34 cellular contexts compared by ENCODE assay signal in the genomic region with DNA sequence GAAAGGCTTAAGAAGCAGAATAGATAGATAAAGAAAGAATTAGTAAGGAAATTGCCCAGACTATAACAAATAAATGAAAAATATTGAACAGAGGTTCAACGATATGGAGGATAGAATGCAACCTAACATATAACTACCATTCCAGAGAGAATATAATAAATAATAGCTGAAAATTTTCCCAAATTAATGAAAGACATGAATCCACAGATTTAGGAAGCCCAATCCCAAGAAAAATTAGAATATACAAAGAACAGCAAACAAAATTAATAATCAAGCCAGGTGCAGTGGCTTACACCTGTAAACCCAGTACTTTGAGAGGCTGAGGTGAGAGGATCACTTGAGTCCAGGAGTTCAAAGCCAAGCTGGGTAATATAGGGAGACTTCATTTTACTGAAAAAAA.
"Had no signal": no experiment of that assay in that cellular context is flagged by ENCODE, and none has a peak within 500 bp of the region (broad histone marks: within the 10 kb centered on the region; RNA-seq: fewer than 3 reads in every experiment).

No MANE protein-coding gene starts in this region.

- H3K27me3 ChIP-seq: adrenal gland, ascending aorta, body of pancreas, brain microvascular endothelial cell, breast epithelium, cardiac muscle cell had no signal

- H3K36me3 ChIP-seq: adrenal gland, ascending aorta, brain microvascular endothelial cell, breast epithelium, cardiac muscle cell had no signal

- H3K9me3 ChIP-seq: adrenal gland, body of pancreas, breast epithelium had no signal

- FAIRE-seq: astrocyte, bronchial epithelial cell had no signal

- H3K27ac ChIP-seq: adrenal gland, ascending aorta, body of pancreas, brain microvascular endothelial cell, breast epithelium, cardiac muscle cell had no signal

- H3K4me1 ChIP-seq: adrenal gland, ascending aorta, body of pancreas, breast epithelium had no signal

- DNase-seq: activated effector memory CD4-positive, alpha-beta T cell treated with anti-CD3 and anti-CD28 coated beads, Interleukin-2, amount 50 U/mL, for 16 hours; activated effector memory CD4-positive, alpha-beta T cell treated with Interleukin-2 at 50 U/mL for 16 hours; activated gamma-delta T cell; activated gamma-delta T cell treated with Interleukin-2 at 50 U/mL for 16 hours; activated naive CD4-positive, alpha-beta T cell; activated naive CD4-positive, alpha-beta T cell treated with anti-CD3 and anti-CD28 coated beads for 36 hours; activated naive CD4-positive, alpha-beta T cell treated with anti-CD3 and anti-CD28 coated beads, Interleukin-2, amount 10 ng/mL, durations not matched to agents 7 days and 5 days; activated naive CD4-positive, alpha-beta T cell treated with anti-CD3 and anti-CD28 coated beads, Interleukin-2, amount 50 U/mL, for 16 hours; activated naive CD4-positive, alpha-beta T cell treated with Interleukin-2 at 50 U/mL for 16 hours; activated naive CD8-positive, alpha-beta T cell treated with anti-CD3 and anti-CD28 coated beads for 36 hours; activated naive CD8-positive, alpha-beta T cell treated with anti-CD3 and anti-CD28 coated beads, Interleukin-2, amount 10 ng/mL, durations not matched to agents 7 days and 5 days; activated naive CD8-positive, alpha-beta T cell treated with anti-CD3 and anti-CD28 coated beads, Interleukin-2, amount 50 U/mL, for 24 hours; activated T-cell treated with anti-CD3 and anti-CD28 coated beads, Interleukin-2, amount 50 U/mL, for 1 hour; activated T-cell treated with anti-CD3 and anti-CD28 coated beads, Interleukin-2, amount 50 U/mL, for 24 hours; activated T-cell treated with anti-CD3 and anti-CD28 coated beads, Interleukin-2, amount 50 U/mL, for 4 hours; activated T-cell treated with anti-CD3 and anti-CD28 coated beads, Interleukin-2, amount 50 U/mL, for 48 hours; activated T-cell treated with anti-CD3 and anti-CD28 coated beads, Interleukin-2, amount 50 U/mL, for 72 hours; adrenal gland; amniotic stem cell; amygdala; anterior cingulate cortex; aorta; body of pancreas; brain microvascular endothelial cell; caudate nucleus; central memory CD4-positive, alpha-beta T cell; cerebellar nuclear complex had no signal

- ATAC-seq: activated naive CD4-positive, alpha-beta T cell treated with anti-CD3 and anti-CD28 coated beads, Interleukin-2, amount 50 U/mL, for 72 hours; activated naive CD8-positive, alpha-beta T cell treated with anti-CD3 and anti-CD28 coated beads, Interleukin-2, amount 50 U/mL, for 24 hours; activated T-cell treated with anti-CD3 and anti-CD28 coated beads, Interleukin-2, amount 50 U/mL, for 4 hours; activated T-cell treated with anti-CD3 and anti-CD28 coated beads, Interleukin-2, amount 50 U/mL, for 72 hours; activated T-helper 17 cell treated with anti-CD3 and anti-CD28 coated beads, Interleukin-2, amount 50 U/mL, for 72 hours; body of pancreas had no signal

- H3K4me3 ChIP-seq: adrenal gland, ascending aorta, body of pancreas, breast epithelium, cardiac muscle cell had no signal
